ENCODE assay signal across 27 cellular contexts in genomic region chr2:115443550-115444185, GRCh38.
"Had no signal": no experiment of that assay in that cellular context is flagged by ENCODE, and none has a peak within 500 bp of the region (broad histone marks: within the 10 kb centered on the region; RNA-seq: fewer than 3 reads in every experiment).

No MANE protein-coding gene starts in this region.

- ATAC-seq: activated CD4-positive, alpha-beta T cell treated with anti-CD3 and anti-CD28 coated beads for 36 hours; activated CD8-positive, alpha-beta memory T cell treated with anti-CD3 and anti-CD28 coated beads, Interleukin-2, amount 10 ng/mL, durations not matched to agents 7 days and 5 days; activated CD8-positive, alpha-beta T cell treated with anti-CD3 and anti-CD28 coated beads, Interleukin-2, amount 10 ng/mL, durations not matched to agents 7 days and 5 days; activated naive CD8-positive, alpha-beta T cell treated with anti-CD3 and anti-CD28 coated beads, Interleukin-2, amount 50 U/mL, for 24 hours; heart right ventricle; left ventricle myocardium superior; naive thymus-derived CD4-positive, alpha-beta T cell; right cardiac atrium; stimulated activated effector memory CD8-positive, alpha-beta T cell treated with anti-CD3 and anti-CD28 coated beads, Interleukin-12 subunit alpha, Interleukin-12 subunit beta, amount 100 ng/mL, for 72 hours; upper lobe of right lung had no signal

- H3K27me3 ChIP-seq: esophagus squamous epithelium, heart right ventricle, upper lobe of right lung had no signal

- H3K4me3 ChIP-seq: esophagus squamous epithelium, heart right ventricle, upper lobe of right lung had no signal

- H3K4me1 Mint-ChIP-seq: activated CD4-positive, alpha-beta T cell treated with anti-CD3 and anti-CD28 coated beads for 36 hours; activated CD8-positive, alpha-beta memory T cell treated with anti-CD3 and anti-CD28 coated beads, Interleukin-2, amount 10 ng/mL, durations not matched to agents 7 days and 5 days; activated naive CD4-positive, alpha-beta T cell treated with anti-CD3 and anti-CD28 coated beads, Interleukin-2, amount 50 U/mL, for 24 hours; activated naive CD8-positive, alpha-beta T cell treated with anti-CD3 and anti-CD28 coated beads, Interleukin-2, amount 50 U/mL, for 24 hours; naive thymus-derived CD4-positive, alpha-beta T cell; stimulated activated effector memory CD8-positive, alpha-beta T cell treated with anti-CD3 and anti-CD28 coated beads, Interleukin-12 subunit alpha, Interleukin-12 subunit beta, amount 100 ng/mL, for 72 hours had no signal

- H3K4me3 Mint-ChIP-seq: activated CD4-positive, alpha-beta T cell treated with anti-CD3 and anti-CD28 coated beads for 36 hours; activated CD8-positive, alpha-beta memory T cell treated with anti-CD3 and anti-CD28 coated beads, Interleukin-2, amount 10 ng/mL, durations not matched to agents 7 days and 5 days; activated CD8-positive, alpha-beta T cell treated with anti-CD3 and anti-CD28 coated beads, Interleukin-2, amount 10 ng/mL, durations not matched to agents 7 days and 5 days; activated naive CD4-positive, alpha-beta T cell treated with anti-CD3 and anti-CD28 coated beads, Interleukin-2, amount 50 U/mL, for 24 hours; activated naive CD8-positive, alpha-beta T cell treated with anti-CD3 and anti-CD28 coated beads, Interleukin-2, amount 50 U/mL, for 24 hours; naive thymus-derived CD4-positive, alpha-beta T cell; stimulated activated effector memory CD8-positive, alpha-beta T cell treated with anti-CD3 and anti-CD28 coated beads, Interleukin-12 subunit alpha, Interleukin-12 subunit beta, amount 100 ng/mL, for 72 hours; stimulated activated naive CD8-positive, alpha-beta T cell treated with anti-CD3 and anti-CD28 coated beads, Interleukin-15, Interleukin-2, amounts not matched to agents 100 ng/mL and 50 ng/mL, for 24 hours; T-helper 2 cell treated with Interferon-gamma antibody and Interleukin-4, amounts not matched to agents 5 μg/mL and 100 μg/mL, for 36 hours had no signal

- H3K4me1 ChIP-seq: esophagus squamous epithelium, heart right ventricle, upper lobe of right lung had no signal

- H3K27ac ChIP-seq: epithelial cell of prostate, esophagus squamous epithelium, heart right ventricle, upper lobe of right lung had no signal

- H3K27me3 Mint-ChIP-seq: activated CD4-positive, alpha-beta T cell treated with anti-CD3 and anti-CD28 coated beads for 36 hours; activated CD8-positive, alpha-beta memory T cell treated with anti-CD3 and anti-CD28 coated beads, Interleukin-2, amount 10 ng/mL, durations not matched to agents 7 days and 5 days; activated naive CD4-positive, alpha-beta T cell treated with anti-CD3 and anti-CD28 coated beads, Interleukin-2, amount 50 U/mL, for 24 hours; activated naive CD8-positive, alpha-beta T cell treated with anti-CD3 and anti-CD28 coated beads, Interleukin-2, amount 50 U/mL, for 24 hours; naive thymus-derived CD4-positive, alpha-beta T cell; stimulated activated naive CD8-positive, alpha-beta T cell treated with anti-CD3 and anti-CD28 coated beads, Interleukin-15, Interleukin-2, amounts not matched to agents 100 ng/mL and 50 ng/mL, for 24 hours had no signal

- DNase-seq: activated CD4-positive, alpha-beta T cell treated with anti-CD3 and anti-CD28 coated beads for 36 hours; activated CD4-positive, CD25-positive, alpha-beta regulatory T cell; activated CD8-positive, alpha-beta memory T cell treated with anti-CD3 and anti-CD28 coated beads, Interleukin-2, amount 10 ng/mL, durations not matched to agents 7 days and 5 days; activated CD8-positive, alpha-beta T cell treated with anti-CD3 and anti-CD28 coated beads, Interleukin-2, amount 10 ng/mL, durations not matched to agents 7 days and 5 days; activated naive CD8-positive, alpha-beta T cell treated with anti-CD3 and anti-CD28 coated beads, Interleukin-2, amount 50 U/mL, for 24 hours; activated T-cell treated with anti-CD3 and anti-CD28 coated beads, Interleukin-2, amount 50 U/mL, for 48 hours; dermis blood vessel endothelial cell; effector CD4-positive, alpha-beta T cell; esophagus squamous epithelium; foreskin melanocyte; heart right ventricle; left ventricle myocardium superior; midbrain; naive thymus-derived CD4-positive, alpha-beta T cell; posterior cingulate gyrus; right cardiac atrium; stimulated activated CD4-positive, alpha-beta T cell treated with anti-CD3 and anti-CD28 coated beads, Interleukin-12 subunit alpha, Interleukin-12 subunit beta, amount 100 ng/mL, for 4 hours; stimulated activated CD4-positive, alpha-beta T cell treated with anti-CD3 and anti-CD28 coated beads, Interleukin-4, amount 100 ng/mL, for 24 hours; substantia nigra; T-helper 1 cell; upper lobe of right lung had no signal

- H3K9me3 ChIP-seq: upper lobe of right lung had no signal

- H3K36me3 Mint-ChIP-seq: activated CD8-positive, alpha-beta memory T cell treated with anti-CD3 and anti-CD28 coated beads, Interleukin-2, amount 10 ng/mL, durations not matched to agents 7 days and 5 days; activated naive CD4-positive, alpha-beta T cell treated with anti-CD3 and anti-CD28 coated beads, Interleukin-2, amount 50 U/mL, for 24 hours; naive thymus-derived CD4-positive, alpha-beta T cell; stimulated activated effector memory CD8-positive, alpha-beta T cell treated with anti-CD3 and anti-CD28 coated beads, Interleukin-12 subunit alpha, Interleukin-12 subunit beta, amount 100 ng/mL, for 72 hours had no signal

- H3K36me3 ChIP-seq: esophagus squamous epithelium, heart right ventricle, upper lobe of right lung had no signal

- H3K27ac Mint-ChIP-seq: activated CD4-positive, alpha-beta T cell treated with anti-CD3 and anti-CD28 coated beads for 36 hours; activated CD8-positive, alpha-beta memory T cell treated with anti-CD3 and anti-CD28 coated beads, Interleukin-2, amount 10 ng/mL, durations not matched to agents 7 days and 5 days; activated CD8-positive, alpha-beta T cell treated with anti-CD3 and anti-CD28 coated beads, Interleukin-2, amount 10 ng/mL, durations not matched to agents 7 days and 5 days; activated naive CD4-positive, alpha-beta T cell treated with anti-CD3 and anti-CD28 coated beads, Interleukin-2, amount 50 U/mL, for 24 hours; activated naive CD8-positive, alpha-beta T cell treated with anti-CD3 and anti-CD28 coated beads, Interleukin-2, amount 50 U/mL, for 24 hours; activated T-helper 2 cell treated with anti-CD3 and anti-CD28 coated beads, Interferon-gamma antibody, Interleukin-2, Interleukin-4, amounts not matched to agents 10 μg/mL and 5 μg/mL and 100 μg/mL, durations not matched to agents 14 hours and 24 hours and 36 hours; naive thymus-derived CD4-positive, alpha-beta T cell; stimulated activated effector memory CD8-positive, alpha-beta T cell treated with anti-CD3 and anti-CD28 coated beads, Interleukin-12 subunit alpha, Interleukin-12 subunit beta, amount 100 ng/mL, for 72 hours; stimulated activated naive CD8-positive, alpha-beta T cell treated with anti-CD3 and anti-CD28 coated beads, Interleukin-15, Interleukin-2, amounts not matched to agents 100 ng/mL and 50 ng/mL, for 24 hours; T-helper 2 cell treated with Interferon-gamma antibody and Interleukin-4, amounts not matched to agents 5 μg/mL and 100 μg/mL, for 36 hours had no signal
